Comparison of ENCODE assay signal across 8 cellular contexts in genomic region chr3:184135149-184135910, GRCh38. TPM values are rescaled to one million over a fixed set of nuclear protein-coding genes. Genes with fewer than 3 reads are reported as not detected.
DNase-seq lines count a peak whose midpoint lies in the region; ATAC-seq lines count a peak whose summit lies in the region.

Gene EIF2B5, plus strand, starts transcription at chr3:184135358. Its CDS starts 28 bp downstream, at chr3:184135386.

- peak; percentile 91 for DNase-seq in Caki2 (ENCODE audit: low read depth)
- peak in 74 of 76 experiments; percentile 19 to 89 (median 80) for DNase-seq in HUDEP-2 (lab: John Stamatoyannopoulos, UW; ENCODE audit: unreplicated experiment in 76 of 76)
- DNase-seq in NOMO-1 treated with dmso at 0.1 percent for 144 hours (lab: John Stamatoyannopoulos, UW; ENCODE audit: unreplicated experiment): peak; percentile 93
- DNase-seq in activated CD8-positive, alpha-beta memory T cell treated with anti-CD3 and anti-CD28 coated beads, Interleukin-2, amount 10 ng/mL, durations not matched to agents 7 days and 5 days: peak; percentile 92
- peak; percentile 94 for DNase-seq in mesenteric fat pad (ENCODE audit: low spot score)
- DNase-seq in stimulated activated CD8-positive, alpha-beta memory T cell treated with anti-CD3 and anti-CD28 coated beads, Interleukin-15, amount 100 ng/mL, for 48 hours (ENCODE audit: low read depth in 2 of 2): peak; percentile 73 to 84

- CTCF ChIA-PET in activated CD8-positive, alpha-beta memory T cell treated with anti-CD3 and anti-CD28 coated beads, Interleukin-2, amount 10 ng/mL, durations not matched to agents 7 days and 5 days (lab: Charles Lee): interaction anchor here (0.7 to 2.3 kb wide), 11 partner anchors 9 to 251 kb away, joined by 3 to 9 read pairs (median 4); partner anchors contain the start of genes ABCC5, DVL3, EEF1AKMT4 and PARL

- H3K9me3 ChIP-seq in endocrine pancreas (ENCODE audit: control insufficient read depth, low read length): no peaks in the 10 kb centered on the region

- in situ Hi-C loops in Caki2 (cut with HindIII; ENCODE audit: low pct_unique_long_range_greater_than_20kb, low sequenced_read_pairs): no loop called here

- H3K4me3 Mint-ChIP-seq in activated CD8-positive, alpha-beta memory T cell treated with anti-CD3 and anti-CD28 coated beads, Interleukin-2, amount 10 ng/mL, durations not matched to agents 7 days and 5 days: peak within 1 kb of the TSS; percentile 94

- peak within 1 kb of the TSS; percentile 89 for H3K27ac Mint-ChIP-seq in activated CD8-positive, alpha-beta memory T cell treated with anti-CD3 and anti-CD28 coated beads, Interleukin-2, amount 10 ng/mL, durations not matched to agents 7 days and 5 days

- no peaks in the 10 kb centered on the region for H3K27me3 ChIP-seq in endocrine pancreas (ENCODE audit: control insufficient read depth, insufficient read depth, low read length)

- no peaks in the 10 kb centered on the region for H3K36me3 ChIP-seq in endocrine pancreas (ENCODE audit: control insufficient read depth, insufficient read depth, low read length)

- H3K27me3 Mint-ChIP-seq in activated CD8-positive, alpha-beta memory T cell treated with anti-CD3 and anti-CD28 coated beads, Interleukin-2, amount 10 ng/mL, durations not matched to agents 7 days and 5 days: no peaks in the 10 kb centered on the region

- no peaks in the 10 kb centered on the region for H3K9me3 Mint-ChIP-seq in activated CD8-positive, alpha-beta memory T cell treated with anti-CD3 and anti-CD28 coated beads, Interleukin-2, amount 10 ng/mL, durations not matched to agents 7 days and 5 days (ENCODE audit: low read depth)

- peaks cover 12% of the 10 kb centered on the region for H3K4me1 ChIP-seq in endocrine pancreas (ENCODE audit: control insufficient read depth, insufficient read depth, low read length)

- peaks cover 31% of the 10 kb centered on the region for H3K4me1 Mint-ChIP-seq in activated CD8-positive, alpha-beta memory T cell treated with anti-CD3 and anti-CD28 coated beads, Interleukin-2, amount 10 ng/mL, durations not matched to agents 7 days and 5 days

- H3K36me3 Mint-ChIP-seq in activated CD8-positive, alpha-beta memory T cell treated with anti-CD3 and anti-CD28 coated beads, Interleukin-2, amount 10 ng/mL, durations not matched to agents 7 days and 5 days: peaks cover 13% of the 10 kb centered on the region

- peak; percentile 87 for ATAC-seq in GM21367 (IDR thresholded peaks at IDR 0.05; ENCODE audit: unreplicated experiment)
- peak; percentile 92 for ATAC-seq in activated CD8-positive, alpha-beta memory T cell treated with anti-CD3 and anti-CD28 coated beads, Interleukin-2, amount 10 ng/mL, durations not matched to agents 7 days and 5 days

- H3K9ac ChIP-seq in endocrine pancreas (ENCODE audit: control insufficient read depth, insufficient read depth, low read length): peak within 1 kb of the TSS; percentile 80

- peak within 1 kb of the TSS; percentile 92 for H3K4me3 ChIP-seq in endocrine pancreas (ENCODE audit: control insufficient read depth, insufficient read depth, low read length)

RNA-seq across cellular contexts. Expression of gene EIF2B5, which starts in this region (rescaled TPM):
- 43.1 and 50.5 TPM in 2 replicates for total RNA-seq in Caki2 (2014; rRNA removed; shearing (Covaris generic); ENCODE audit: low replicate concordance)
- total RNA-seq in activated CD8-positive, alpha-beta memory T cell treated with anti-CD3 and anti-CD28 coated beads, Interleukin-2, amount 10 ng/mL, durations not matched to agents 7 days and 5 days: 10 to 100 TPM; 52.2 to 61.6 TPM
- total RNA-seq in mesenteric fat pad: 38.9 TPM

Comparison
In these comparisons a context has a peak if more than half of its experiments do, and no peak if none do; other contexts are left out.
1. Peak in every context shown above with its lines: DNase-seq, ATAC-seq and H3K4me3 ChIP-seq.